In genomic region chr6:100296810-100297544, GRCh38 we compare ENCODE assay signal across 9 cellular contexts.
DNase-seq lines count a peak whose midpoint lies in the region; ATAC-seq and TF ChIP-seq lines count a peak whose summit lies in the region.
"Had no signal": no experiment of that assay in that cellular context is flagged by ENCODE, and none has a peak within 500 bp of the region (broad histone marks: within the 10 kb centered on the region; RNA-seq: fewer than 3 reads in every experiment).

No MANE protein-coding gene starts in this region.

- H3K4me3 ChIP-seq in retinal pigment epithelial cell (ENCODE audit: low read length), result no peak overlapping the region
- H3K4me3 ChIP-seq in dorsolateral prefrontal cortex, result no peak overlapping the region

- no peak overlapping the region for H3K27ac ChIP-seq in dorsolateral prefrontal cortex

- H3K4me1 Mint-ChIP-seq in endothelial cell (ENCODE audit: unreplicated experiment), result peaks cover 7% of the 10 kb centered on the region

- H3K4me3 Mint-ChIP-seq in endothelial cell (ENCODE audit: unreplicated experiment), result no peak overlapping the region
- H3K4me3 Mint-ChIP-seq: nephron progenitor cell had no signal

- H3K36me3 Mint-ChIP-seq in endothelial cell (ENCODE audit: low read depth, unreplicated experiment), result no peaks in the 10 kb centered on the region

- TF ChIP-seq CTCF in endothelial cell (IDR thresholded peaks at IDR 0.05; ENCODE audit: unreplicated experiment), result no peak
- no peak for TF ChIP-seq CTCF in retinal pigment epithelial cell (conservative IDR thresholded peaks at IDR 0.05; ENCODE audit: low read depth, low read length)
- no peak for TF ChIP-seq CTCF in dorsolateral prefrontal cortex (IDR thresholded peaks at IDR 0.05 in 54 of 56, conservative IDR thresholded peaks at IDR 0.05 in 2 of 56; ENCODE audit: low read depth in 1 of 56, partially characterized antibody in 56 of 56)

- peak overlapping the region; percentile 43 for H3K27ac Mint-ChIP-seq in endothelial cell (ENCODE audit: unreplicated experiment)
- H3K27ac Mint-ChIP-seq: nephron progenitor cell had no signal

- H3K27me3 Mint-ChIP-seq in endothelial cell (ENCODE audit: unreplicated experiment), result no peaks in the 10 kb centered on the region

- peak; percentile 55 for DNase-seq in H4 (ENCODE audit: low spot score)
- peak; percentile 54 for DNase-seq in NCI-H774 (lab: John Stamatoyannopoulos, UW)
- DNase-seq in endothelial cell (ENCODE audit: low spot score), result no peak
- peak; percentile 70 for DNase-seq in retinal pigment epithelial cell (ENCODE audit: low read depth)
- DNase-seq in sciatic nerve (ENCODE audit: low spot score), result no peak
- no peak for DNase-seq in dorsolateral prefrontal cortex
- DNase-seq in NOMO-1 (lab: John Stamatoyannopoulos, UW; ENCODE audit: unreplicated experiment in 2 of 2), result no peak
- DNase-seq: NCI-H1694, nephron progenitor cell had no signal

- H3K27me3 ChIP-seq in dorsolateral prefrontal cortex, result peaks cover 0 to 11% (median 0%) of the 10 kb centered on the region in 45 donors

- intact Hi-C loops in sciatic nerve (cut with DNase I), result no loop called here
- intact Hi-C loops in dorsolateral prefrontal cortex (cut with DNase I), result no loop called here

- ATAC-seq in sciatic nerve, result no peak

- no peaks in the 10 kb centered on the region for H3K9me3 Mint-ChIP-seq in endothelial cell (ENCODE audit: unreplicated experiment)
- H3K9me3 Mint-ChIP-seq: nephron progenitor cell had no signal

Comparison
In these comparisons a context has a peak if more than half of its experiments do, and no peak if none do; other contexts are left out.
1. DNase-seq: peak in H4 (single experiment), NCI-H774 (single experiment) and retinal pigment epithelial cell (single experiment); none in endothelial cell (single experiment), sciatic nerve (single experiment), dorsolateral prefrontal cortex (0 of 10) and NOMO-1 (0 of 2).